Comparison of ENCODE assay signal across 1 cellular context in genomic region chr13:110565296-110565695, GRCh38.
TF ChIP-seq lines count a peak whose summit lies in the region.

No MANE protein-coding gene starts in this region.

TF ChIP-seq in IMR-90, 13 proteins besides CTCF, POLR2A, EP300 and RAD21:
- no peak for TF ChIP-seq FOS (IDR thresholded peaks at IDR 0.05; ENCODE audit: low read depth, low read length)
- TF ChIP-seq MXI1 (IDR thresholded peaks at IDR 0.05; ENCODE audit: borderline replicate concordance, low read depth, low read length) = no peak
